In the genomic region with DNA sequence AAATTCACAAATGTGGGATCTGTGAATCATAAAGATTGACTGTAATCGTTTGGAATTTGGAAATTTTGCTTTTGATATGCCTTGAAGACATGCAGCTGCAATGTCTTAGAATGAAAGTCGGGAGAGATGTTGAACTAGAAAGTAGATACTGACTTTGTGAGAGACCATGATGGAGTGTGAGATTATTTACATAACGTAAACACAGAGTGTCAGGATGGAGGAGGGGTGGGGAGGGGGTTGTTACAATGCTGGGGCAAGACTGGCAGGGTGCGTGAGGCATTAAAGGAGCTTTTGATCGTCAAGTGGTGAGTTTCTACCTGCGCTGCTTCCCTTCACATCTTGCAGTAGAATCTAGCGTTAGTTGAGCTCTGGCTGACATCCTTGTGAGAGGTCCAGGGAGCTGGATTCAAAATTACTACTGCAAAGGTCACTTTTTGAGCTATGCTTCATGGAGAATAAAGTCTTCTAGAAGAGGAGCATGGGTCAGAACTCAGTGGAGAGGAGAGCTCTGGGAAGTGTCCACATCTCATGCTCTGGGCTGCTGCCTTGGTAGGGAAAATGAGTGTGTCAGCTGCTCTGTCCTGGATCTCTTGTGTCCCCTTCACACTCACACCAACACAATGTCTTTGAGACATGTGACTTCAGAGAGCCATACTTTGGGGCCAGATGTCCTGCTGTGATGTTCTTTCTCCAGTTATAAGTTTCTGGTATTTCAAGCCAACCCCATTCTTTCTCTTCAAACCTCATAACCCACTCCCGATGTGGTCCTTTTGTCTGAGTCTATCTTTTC, we compare ENCODE assay signal across 23 cellular contexts.
DNase-seq lines count a peak whose midpoint lies in the region; ATAC-seq, FAIRE-seq and TF ChIP-seq lines count a peak whose summit lies in the region.
"Had no signal": no experiment of that assay in that cellular context is flagged by ENCODE, and none has a peak within 500 bp of the region (broad histone marks: within the 10 kb centered on the region; RNA-seq: fewer than 3 reads in every experiment).

No MANE protein-coding gene starts in this region.

- TF ChIP-seq POLR2A in K562 (conservative IDR thresholded peaks at IDR 0.05) (no peak), HepG2 (IDR thresholded peaks at IDR 0.05; ENCODE audit: insufficient read depth in 1 of 2, low read depth in 2 of 2, low read length in 2 of 2) (no peak)

- H3K4me3 ChIP-seq in Caco-2 (ENCODE audit: low read depth, low read length) (no peak overlapping the region), K562 (no peak overlapping the region), HepG2 (replicated peaks in 1 of 3; ENCODE audit: insufficient read depth in 1 of 3, low read depth in 2 of 3, low read length in 3 of 3) (peak overlapping the region in 1 of 3 experiments; percentile 37; a peak in 1 of 6 replicates), neural progenitor cell (no peak overlapping the region)

- no peak for TF ChIP-seq RAD21 in K562 (CRISPR knock-in tag; conservative IDR thresholded peaks at IDR 0.05 in 1 of 2, IDR thresholded peaks at IDR 0.05 in 1 of 2)
- no peak for TF ChIP-seq RAD21 in HepG2 (CRISPR knock-in tag; IDR thresholded peaks at IDR 0.05)

- peaks cover 14% of the 10 kb centered on the region for H3K4me1 Mint-ChIP-seq in Caco-2 (ENCODE audit: low read depth, unreplicated experiment)
- H3K4me1 Mint-ChIP-seq in neural progenitor cell: peaks cover 68% of the 10 kb centered on the region
- H3K4me1 Mint-ChIP-seq: B cell had no signal

- 0 out of 2 replicates have a peak overlapping the region, but pooled peaks have one; percentile 13 for H3K4me2 ChIP-seq in K562 (ENCODE audit: insufficient read depth, low read length)
- peak overlapping the region; percentile 72 for H3K4me2 ChIP-seq in HepG2 (ENCODE audit: low read depth, low read length)
- H3K4me2 ChIP-seq in neural progenitor cell: peak overlapping the region; percentile 60
- H3K4me2 ChIP-seq: KMS-11 had no signal

- H4K20me1 ChIP-seq in K562 (replicated peaks; ENCODE audit: control insufficient read depth, insufficient read depth, low read length) (no peaks in the 10 kb centered on the region), HepG2 (ENCODE audit: insufficient read depth, low read length) (no peaks in the 10 kb centered on the region), neural progenitor cell (ENCODE audit: low read depth) (no peaks in the 10 kb centered on the region)

- WGBS in K562 (ENCODE audit: insufficient coverage, low coverage, missing lambda C conversion rate): 49% methylated on average over 8 of the region's 8 CpGs
- WGBS in HepG2 (ENCODE audit: low lambda C conversion rate): 28% methylated on average over 8 of the region's 8 CpGs

- H3K9me3 ChIP-seq in Caco-2: no peaks in the 10 kb centered on the region
- H3K9me3 ChIP-seq in K562 (replicated peaks; ENCODE audit: control insufficient read depth, insufficient read depth, low read depth, low read length): no peaks in the 10 kb centered on the region
- no peaks in the 10 kb centered on the region for H3K9me3 ChIP-seq in HepG2 (ENCODE audit: low read length)
- H3K9me3 ChIP-seq in neural progenitor cell (ENCODE audit: low read depth): no peaks in the 10 kb centered on the region

- BruUV-seq in Caco-2 (replicated peaks; lab: Mats Ljungman, UMichigan) (no TSS peak), K562 (replicated peaks; lab: Mats Ljungman, UMichigan) (no TSS peak), HepG2 (replicated peaks; lab: Mats Ljungman, UMichigan) (TSS peak; percentile 96)

- POLR2A ChIA-PET in Caco-2 (lab: Charles Lee) (no interaction called here), K562 (lab: Yijun Ruan, JAX) (interaction anchor here (0.6 to 1.9 kb wide), 5 partner anchors 11 to 353 kb away, joined by 3 to 6 read pairs (median 4); no protein-coding TSS in a partner anchor), HepG2 (lab: Yijun Ruan, JAX) (interaction anchor here (1.1 to 2.4 kb wide), 6 partner anchors 11 to 907 kb away, joined by 3 to 34 read pairs (median 6); a partner anchor contains a TSS)

- H3K36me3 Mint-ChIP-seq in Caco-2 (ENCODE audit: insufficient read depth, unreplicated experiment) (no peaks in the 10 kb centered on the region), neural progenitor cell (peaks cover 4% of the 10 kb centered on the region)

- CTCF ChIA-PET in Caco-2 (lab: Charles Lee): no interaction called here
- CTCF ChIA-PET in K562 (lab: Yijun Ruan, JAX; ENCODE audit: low intra/inter-chr PET ratio): no interaction called here
- CTCF ChIA-PET in HepG2 (lab: Yijun Ruan, JAX; ENCODE audit: low intra/inter-chr PET ratio, low total read pairs): no interaction called here

- peak; percentile 35 for ATAC-seq in K562
- peak; percentile 66 for ATAC-seq in HepG2
- ATAC-seq in HG03520 (IDR thresholded peaks at IDR 0.05; ENCODE audit: unreplicated experiment): no peak
- ATAC-seq: HCT116 had no signal

- peak overlapping the region; percentile 11 for H3K27ac Mint-ChIP-seq in Caco-2 (ENCODE audit: unreplicated experiment)
- H3K27ac Mint-ChIP-seq in neural progenitor cell: peak overlapping the region; percentile 97
- H3K27ac Mint-ChIP-seq: B cell had no signal

- in situ Hi-C loops in K562 (cut with MboI) (no loop called here), HepG2 (cut with HindIII; ENCODE audit: extremely low pct_ligation_motif_present, low pct_unique_long_range_greater_than_20kb) (no loop called here)

- H3K9ac ChIP-seq in K562 (ENCODE audit: insufficient read depth in 1 of 2, low read depth in 2 of 2, low read length in 2 of 2) (peak overlapping the region in 1 of 2 experiments; percentile 4; a peak in 1 of 4 replicates), HepG2 (ENCODE audit: insufficient read depth, low read depth, low read length) (0 out of 2 replicates have a peak overlapping the region, but pooled peaks have one; percentile 1), neural progenitor cell (no peak overlapping the region)
- H3K9ac ChIP-seq: KMS-11 had no signal

- no peaks in the 10 kb centered on the region for H3K79me2 ChIP-seq in K562 (ENCODE audit: control insufficient read depth, insufficient read depth, low read length)
- no peaks in the 10 kb centered on the region for H3K79me2 ChIP-seq in HepG2 (ENCODE audit: insufficient read depth, low read length)
- no peaks in the 10 kb centered on the region for H3K79me2 ChIP-seq in neural progenitor cell (ENCODE audit: low read depth)

- H3K4me1 ChIP-seq in Caco-2 (peaks cover 16% of the 10 kb centered on the region), K562 (replicated peaks in 1 of 2; ENCODE audit: control insufficient read depth in 2 of 2, insufficient read depth in 2 of 2, low read length in 2 of 2) (peaks cover 6 to 35% of the 10 kb centered on the region in 2 experiments), HepG2 (ENCODE audit: insufficient read depth, low read length) (peaks cover 67% of the 10 kb centered on the region), neural progenitor cell (peaks cover 67% of the 10 kb centered on the region)

- TF ChIP-seq EP300 in K562 (IDR thresholded peaks at IDR 0.05; ENCODE audit: low read length) (no peak), HepG2 (IDR thresholded peaks at IDR 0.05; ENCODE audit: low read depth in 2 of 2, low read length in 2 of 2) (no peak), HepG2 (CRISPR knock-in tag; IDR thresholded peaks at IDR 0.05; ENCODE audit: borderline replicate concordance) (no peak)

- H3K9me1 ChIP-seq in K562 (ENCODE audit: control insufficient read depth, insufficient read depth, low read length): no peaks in the 10 kb centered on the region

- FAIRE-seq in K562 (lab: Jason Lieb, UNC) (no peak), HepG2 (lab: Jason Lieb, UNC) (no peak)
- FAIRE-seq: GM18507 had no signal

- peaks cover 43% of the 10 kb centered on the region for H3F3A ChIP-seq in neural progenitor cell (ENCODE audit: low read depth)

- no peaks in the 10 kb centered on the region for H3K9me3 Mint-ChIP-seq in Caco-2 (ENCODE audit: unreplicated experiment)
- H3K9me3 Mint-ChIP-seq in neural progenitor cell: no peaks in the 10 kb centered on the region

- intact Hi-C loops in Caco-2 (cut with micrococcal nuclease; ENCODE audit: unreplicated experiment) (no loop called here), K562 (cut with micrococcal nuclease) (no loop called here), HepG2 (cut with micrococcal nuclease; ENCODE audit: unreplicated experiment) (loop anchor here (1.0 to 5.0 kb wide), 4 partner anchors 29 to 178 kb away; no protein-coding TSS in a partner anchor)

- H3K36me3 ChIP-seq in Caco-2 (ENCODE audit: control insufficient read depth, insufficient read depth, low read length) (no peaks in the 10 kb centered on the region), K562 (ENCODE audit: control insufficient read depth, insufficient read depth, low read length) (no peaks in the 10 kb centered on the region), HepG2 (replicated peaks in 1 of 2; ENCODE audit: control insufficient read depth in 1 of 2, insufficient read depth in 2 of 2, low read length in 2 of 2) (no peaks in the 10 kb centered on the region), neural progenitor cell (no peaks in the 10 kb centered on the region)

- TF ChIP-seq CTCF in Caco-2 (IDR thresholded peaks at IDR 0.05; ENCODE audit: insufficient read depth in 1 of 2, low read depth in 1 of 2, low read length in 1 of 2, severe bottlenecking in 1 of 2, unreplicated experiment in 1 of 2) (no peak), K562 (IDR thresholded peaks at IDR 0.05 in 2 of 3, conservative IDR thresholded peaks at IDR 0.05 in 1 of 3; ENCODE audit: insufficient read depth in 2 of 3, low read depth in 1 of 3, low read length in 3 of 3) (no peak), HepG2 (CRISPR knock-in tag; IDR thresholded peaks at IDR 0.05) (no peak), neural progenitor cell (IDR thresholded peaks at IDR 0.05) (no peak), GM10266 (IDR thresholded peaks at IDR 0.05; ENCODE audit: control insufficient read depth, insufficient read depth, low read depth, missing control alignments) (no peak)

- H2AFZ ChIP-seq in K562 (ENCODE audit: low read depth, low read length) (peak overlapping the region; percentile 69), HepG2 (ENCODE audit: low read length) (peak overlapping the region; percentile 15), neural progenitor cell (replicated peaks) (no peak overlapping the region)

- H3K27me3 Mint-ChIP-seq in Caco-2 (ENCODE audit: insufficient read depth, unreplicated experiment) (no peaks in the 10 kb centered on the region), neural progenitor cell (ENCODE audit: insufficient read depth, low read depth) (peaks cover 2% of the 10 kb centered on the region)
- H3K27me3 Mint-ChIP-seq: B cell had no signal

- H3K27me3 ChIP-seq in Caco-2 (replicated peaks; ENCODE audit: control insufficient read depth, insufficient read depth, low read length) (no peaks in the 10 kb centered on the region), K562 (ENCODE audit: control insufficient read depth in 2 of 2, insufficient read depth in 2 of 2, low read length in 2 of 2) (no peaks in the 10 kb centered on the region), HepG2 (ENCODE audit: control insufficient read depth in 1 of 2, insufficient read depth in 2 of 2, low read length in 2 of 2) (no peaks in the 10 kb centered on the region), neural progenitor cell (no peaks in the 10 kb centered on the region)

- H3K27ac ChIP-seq in K562 (ENCODE audit: extremely low read depth, low read depth, low read length) (no peak overlapping the region), HepG2 (ENCODE audit: extremely low read length, insufficient read depth, low read length) (peak overlapping the region; percentile 68), neural progenitor cell (no peak overlapping the region)
- H3K27ac ChIP-seq: 22Rv1, KMS-11, RWPE1 had no signal

- DNase-seq in Caco-2: no peak
- DNase-seq in K562 (ENCODE audit: extremely low read depth in 1 of 4, low spot score in 3 of 4): no peak
- no peak for DNase-seq in HepG2 (ENCODE audit: low spot score)
- no peak for DNase-seq in neural progenitor cell (ENCODE audit: low spot score)
- DNase-seq in occipital lobe (lab: John Stamatoyannopoulos, UW): no peak
- no peak for DNase-seq in GM10266 (ENCODE audit: extremely low spot score)
- no peak for DNase-seq in NCI-H146 (lab: John Stamatoyannopoulos, UW)
- DNase-seq: DMS153, DND-41, MM.1S, NCI-H1417, NCI-H1694 treated with DMSO at 0.1 percent for 48 hours, NCI-H2081, NCI-H2227 treated with DMSO at 0.1 percent for 48 hours, NCI-H526 treated with DMSO at 0.1 percent for 48 hours, SHP77 treated with DMSO at 0.1 percent for 48 hours had no signal

- no peak overlapping the region for H3K4me3 Mint-ChIP-seq in Caco-2 (ENCODE audit: unreplicated experiment)
- no peak overlapping the region for H3K4me3 Mint-ChIP-seq in neural progenitor cell
- H3K4me3 Mint-ChIP-seq: B cell had no signal

Comparison
In these comparisons a context has a peak if more than half of its experiments do, and no peak if none do; other contexts are left out.
1. H3K4me2 ChIP-seq: peak in every context shown above with its lines; median percentile 72 in HepG2; 60 in neural progenitor cell; 13 in K562.